In genomic region chr3:149278911-149279310, GRCh38 we compare ENCODE assay signal across 19 cellular contexts. TPM values are rescaled to one million over a fixed set of nuclear protein-coding genes. Genes with fewer than 3 reads are reported as not detected.
"Had no signal": no experiment of that assay in that cellular context is flagged by ENCODE, and none has a peak within 500 bp of the region (broad histone marks: within the 10 kb centered on the region; RNA-seq: fewer than 3 reads in every experiment).

No MANE protein-coding gene starts in this region.

- H3K9me3 Mint-ChIP-seq: activated CD4-positive, alpha-beta T cell treated with anti-CD3 and anti-CD28 coated beads, Interleukin-2, amount 10 ng/mL, durations not matched to agents 7 days and 5 days; activated naive CD4-positive, alpha-beta T cell treated with anti-CD3 and anti-CD28 coated beads, Interleukin-2, amount 50 U/mL, for 24 hours; stimulated activated naive CD8-positive, alpha-beta T cell treated with anti-CD3 and anti-CD28 coated beads, Interleukin-15, amount 100 ng/mL, for 72 hours had no signal

- H3K36me3 ChIP-seq: ovary, thoracic aorta had no signal

- ATAC-seq: esophagus mucosa; left cardiac atrium; stimulated activated naive CD8-positive, alpha-beta T cell treated with anti-CD3 and anti-CD28 coated beads, Interleukin-15, amount 100 ng/mL, for 72 hours; T-helper 17 cell had no signal

- H3K36me3 Mint-ChIP-seq: activated naive CD4-positive, alpha-beta T cell treated with anti-CD3 and anti-CD28 coated beads, Interleukin-2, amount 50 U/mL, for 24 hours had no signal

- H3K4me3 Mint-ChIP-seq: activated CD4-positive, alpha-beta T cell treated with anti-CD3 and anti-CD28 coated beads, Interleukin-2, amount 10 ng/mL, durations not matched to agents 7 days and 5 days; activated naive CD4-positive, alpha-beta T cell treated with anti-CD3 and anti-CD28 coated beads, Interleukin-2, amount 50 U/mL, for 24 hours; stimulated activated naive CD8-positive, alpha-beta T cell treated with anti-CD3 and anti-CD28 coated beads, Interleukin-15, amount 100 ng/mL, for 72 hours; T-helper 17 cell had no signal

- H3K27ac Mint-ChIP-seq: activated CD4-positive, alpha-beta T cell treated with anti-CD3 and anti-CD28 coated beads, Interleukin-2, amount 10 ng/mL, durations not matched to agents 7 days and 5 days; activated naive CD4-positive, alpha-beta T cell treated with anti-CD3 and anti-CD28 coated beads, Interleukin-2, amount 50 U/mL, for 24 hours; stimulated activated naive CD8-positive, alpha-beta T cell treated with anti-CD3 and anti-CD28 coated beads, Interleukin-15, amount 100 ng/mL, for 72 hours; T-helper 17 cell had no signal

- H3K27me3 ChIP-seq: dorsolateral prefrontal cortex, ovary had no signal

- DNase-seq: activated CD4-positive, alpha-beta T cell treated with anti-CD3 and anti-CD28 coated beads, Interleukin-2, amount 10 ng/mL, durations not matched to agents 7 days and 5 days; activated CD4-positive, CD25-positive, alpha-beta regulatory T cell; activated effector memory CD4-positive, alpha-beta T cell treated with Interleukin-2 at 50 U/mL for 16 hours; amniotic stem cell; dorsolateral prefrontal cortex; glutamatergic neuron; left cardiac atrium; mammary epithelial cell; ovary; stimulated activated CD4-positive, alpha-beta T cell treated with anti-CD3 and anti-CD28 coated beads, Interleukin-15, amount 100 ng/mL, for 24 hours; stimulated activated CD4-positive, alpha-beta T cell treated with anti-CD3 and anti-CD28 coated beads, Interleukin-4, amount 100 ng/mL, for 24 hours; stimulated activated naive CD8-positive, alpha-beta T cell treated with anti-CD3 and anti-CD28 coated beads, Interleukin-15, amount 100 ng/mL, for 72 hours; T-helper 17 cell had no signal

- H3K27ac ChIP-seq: dorsolateral prefrontal cortex, ovary, thoracic aorta had no signal

- FAIRE-seq: endometrium had no signal

- H3K9me3 ChIP-seq: ovary, thoracic aorta had no signal

- H3K27me3 Mint-ChIP-seq: activated naive CD4-positive, alpha-beta T cell treated with anti-CD3 and anti-CD28 coated beads, Interleukin-2, amount 50 U/mL, for 24 hours; stimulated activated naive CD8-positive, alpha-beta T cell treated with anti-CD3 and anti-CD28 coated beads, Interleukin-15, amount 100 ng/mL, for 72 hours had no signal

- H3K4me3 ChIP-seq: dorsolateral prefrontal cortex, ovary, thoracic aorta had no signal

RNA-seq across cellular contexts. Expression of gene TM4SF18, which starts 54.5 kb away (rescaled TPM):
- total RNA-seq: activated CD4-positive, alpha-beta T cell treated with anti-CD3 and anti-CD28 coated beads, Interleukin-2, amount 10 ng/mL, durations not matched to agents 7 days and 5 days; activated CD8-positive, alpha-beta memory T cell treated with anti-CD3 and anti-CD28 coated beads for 36 hours; fibroblast of villous mesenchyme; mammary epithelial cell; T-helper 17 cell had no signal

RNA-seq across cellular contexts. Expression of gene CP, which starts 57.3 kb away (rescaled TPM):
- total RNA-seq: activated CD4-positive, alpha-beta T cell treated with anti-CD3 and anti-CD28 coated beads, Interleukin-2, amount 10 ng/mL, durations not matched to agents 7 days and 5 days; activated CD8-positive, alpha-beta memory T cell treated with anti-CD3 and anti-CD28 coated beads for 36 hours; fibroblast of villous mesenchyme; mammary epithelial cell; T-helper 17 cell had no signal
